Comparison of ENCODE assay signal across 8 cellular contexts in genomic region chr3:89113887-89114840, GRCh38. TPM values are rescaled to one million over a fixed set of nuclear protein-coding genes. Genes with fewer than 3 reads are reported as not detected.
A peak's percentile ranks its signal among the peaks of the same experiment; 100 is the strongest.
DNase-seq lines count a peak whose midpoint lies in the region; TF ChIP-seq lines count a peak whose summit lies in the region.

No MANE protein-coding gene starts in this region.

- no peak overlapping the region for H3K27ac Mint-ChIP-seq in activated T-helper 2 cell treated with anti-CD3 and anti-CD28 coated beads, Interferon-gamma antibody, Interleukin-2, Interleukin-4, amounts not matched to agents 10 μg/mL and 5 μg/mL and 100 μg/mL, durations not matched to agents 14 hours and 24 hours and 36 hours
- H3K27ac Mint-ChIP-seq in neural progenitor cell, result peak overlapping the region; percentile 96

- peak overlapping the region; percentile 99 for H2AFZ ChIP-seq in neural progenitor cell (replicated peaks)

- H3K4me2 ChIP-seq in neural progenitor cell, result peak overlapping the region; percentile 96

- no peaks in the 10 kb centered on the region for H3K36me3 ChIP-seq in neural progenitor cell

- H3K9me3 Mint-ChIP-seq in activated T-helper 2 cell treated with anti-CD3 and anti-CD28 coated beads, Interferon-gamma antibody, Interleukin-2, Interleukin-4, amounts not matched to agents 10 μg/mL and 5 μg/mL and 100 μg/mL, durations not matched to agents 14 hours and 24 hours and 36 hours, result no peaks in the 10 kb centered on the region
- no peaks in the 10 kb centered on the region for H3K9me3 Mint-ChIP-seq in neural progenitor cell

- peak overlapping the region; percentile 60 for H3K4me3 Mint-ChIP-seq in activated T-helper 2 cell treated with anti-CD3 and anti-CD28 coated beads, Interferon-gamma antibody, Interleukin-2, Interleukin-4, amounts not matched to agents 10 μg/mL and 5 μg/mL and 100 μg/mL, durations not matched to agents 14 hours and 24 hours and 36 hours (ENCODE audit: low read depth)
- H3K4me3 Mint-ChIP-seq in neural progenitor cell, result peak overlapping the region; percentile 90

- H3K27me3 ChIP-seq in neural progenitor cell, result peaks cover 14% of the 10 kb centered on the region

- H3K27me3 Mint-ChIP-seq in activated T-helper 2 cell treated with anti-CD3 and anti-CD28 coated beads, Interferon-gamma antibody, Interleukin-2, Interleukin-4, amounts not matched to agents 10 μg/mL and 5 μg/mL and 100 μg/mL, durations not matched to agents 14 hours and 24 hours and 36 hours (ENCODE audit: low read depth), result peaks cover 9% of the 10 kb centered on the region
- peaks cover 3% of the 10 kb centered on the region for H3K27me3 Mint-ChIP-seq in neural progenitor cell (ENCODE audit: insufficient read depth, low read depth)

- no peaks in the 10 kb centered on the region for H3K36me3 Mint-ChIP-seq in activated T-helper 2 cell treated with anti-CD3 and anti-CD28 coated beads, Interferon-gamma antibody, Interleukin-2, Interleukin-4, amounts not matched to agents 10 μg/mL and 5 μg/mL and 100 μg/mL, durations not matched to agents 14 hours and 24 hours and 36 hours (ENCODE audit: low read depth)
- peaks cover 1% of the 10 kb centered on the region for H3K36me3 Mint-ChIP-seq in neural progenitor cell

- H3F3A ChIP-seq in neural progenitor cell (ENCODE audit: low read depth), result no peaks in the 10 kb centered on the region

- TF ChIP-seq CTCF in HFF-Myc (IDR thresholded peaks at IDR 0.05; ENCODE audit: low read depth, low read length, missing control alignments) (peak; percentile 68), neural progenitor cell (IDR thresholded peaks at IDR 0.05) (peak; percentile 83)

- intact Hi-C loops in activated T-helper 2 cell treated with anti-CD3 and anti-CD28 coated beads, Interferon-gamma antibody, Interleukin-2, Interleukin-4, amounts not matched to agents 10 μg/mL and 5 μg/mL and 100 μg/mL, durations not matched to agents 14 hours and 24 hours and 36 hours (cut with micrococcal nuclease), result no loop called here

- DNase-seq in NCI-H1436 (lab: John Stamatoyannopoulos, UW), result peak; percentile 9
- no peak for DNase-seq in NCI-H1436 treated with DMSO at 0.1 percent for 48 hours (lab: John Stamatoyannopoulos, UW)
- DNase-seq in HFF-Myc (ENCODE audit: extremely low read depth, low read depth), result peak; percentile 7
- peak; percentile 10 for DNase-seq in NCI-H1694 (lab: John Stamatoyannopoulos, UW)
- peak; percentile 13 for DNase-seq in activated T-helper 2 cell treated with anti-CD3 and anti-CD28 coated beads, Interferon-gamma antibody, Interleukin-2, Interleukin-4, amounts not matched to agents 10 μg/mL and 5 μg/mL and 100 μg/mL, durations not matched to agents 14 hours and 24 hours and 36 hours (ENCODE audit: low spot score)
- DNase-seq in germinal center (ENCODE audit: low spot score), result peak; percentile 8
- peak; percentile 87 for DNase-seq in neural progenitor cell (ENCODE audit: low spot score)
- DNase-seq in activated CD4-positive, CD25-positive, alpha-beta regulatory T cell (lab: John Stamatoyannopoulos, UW), result no peak

- no peak overlapping the region for H3K27ac ChIP-seq in neural progenitor cell

- H3K4me3 ChIP-seq in HFF-Myc (replicated peaks; ENCODE audit: low read depth, low read length), result peak overlapping the region; percentile 38
- peak overlapping the region; percentile 80 for H3K4me3 ChIP-seq in neural progenitor cell

- no peaks in the 10 kb centered on the region for H3K79me2 ChIP-seq in neural progenitor cell (ENCODE audit: low read depth)

- H3K4me1 ChIP-seq in neural progenitor cell, result peaks cover 24% of the 10 kb centered on the region

- H3K9me3 ChIP-seq in neural progenitor cell (ENCODE audit: low read depth), result no peaks in the 10 kb centered on the region

- no peak overlapping the region for H3K9ac ChIP-seq in neural progenitor cell

- peaks cover 3% of the 10 kb centered on the region for H3K4me1 Mint-ChIP-seq in activated T-helper 2 cell treated with anti-CD3 and anti-CD28 coated beads, Interferon-gamma antibody, Interleukin-2, Interleukin-4, amounts not matched to agents 10 μg/mL and 5 μg/mL and 100 μg/mL, durations not matched to agents 14 hours and 24 hours and 36 hours (ENCODE audit: low read depth)
- H3K4me1 Mint-ChIP-seq in neural progenitor cell, result peaks cover 45% of the 10 kb centered on the region

- H4K20me1 ChIP-seq in neural progenitor cell (ENCODE audit: low read depth), result no peaks in the 10 kb centered on the region

RNA-seq across cellular contexts. Expression of gene EPHA3, which starts 6.7 kb away (rescaled TPM):
- total RNA-seq in activated T-helper 2 cell treated with anti-CD3 and anti-CD28 coated beads, Interferon-gamma antibody, Interleukin-2, Interleukin-4, amounts not matched to agents 10 μg/mL and 5 μg/mL and 100 μg/mL, durations not matched to agents 14 hours and 24 hours and 36 hours, result not detected in 2 replicates
- 0.34 and 0.36 TPM in 2 replicates for total RNA-seq in neural progenitor cell (ENCODE audit: low replicate concordance)

Comparison
In these comparisons a context has a peak if more than half of its experiments do, and no peak if none do; other contexts are left out.
1. DNase-seq: peak in NCI-H1436 (single experiment), HFF-Myc (single experiment), NCI-H1694 (single experiment), activated T-helper 2 cell treated with anti-CD3 and anti-CD28 coated beads, Interferon-gamma antibody, Interleukin-2, Interleukin-4, amounts not matched to agents 10 μg/mL and 5 μg/mL and 100 μg/mL, durations not matched to agents 14 hours and 24 hours and 36 hours (single experiment), germinal center (single experiment) and neural progenitor cell (single experiment); none in NCI-H1436 treated with DMSO at 0.1 percent for 48 hours (single experiment) and activated CD4-positive, CD25-positive, alpha-beta regulatory T cell (0 of 4).